Comparison of ENCODE assay signal across 22 cellular contexts in genomic region chr3:157030712-157031111, GRCh38.
"Had no signal": no experiment of that assay in that cellular context is flagged by ENCODE, and none has a peak within 500 bp of the region (broad histone marks: within the 10 kb centered on the region; RNA-seq: fewer than 3 reads in every experiment).

No MANE protein-coding gene starts in this region.

- DNase-seq: activated CD4-positive, alpha-beta memory T cell treated with anti-CD3 and anti-CD28 coated beads for 36 hours; activated CD4-positive, alpha-beta T cell treated with anti-CD3 and anti-CD28 coated beads for 48 hours; activated effector memory CD4-positive, alpha-beta T cell treated with Interleukin-2 at 50 U/mL for 16 hours; activated naive CD4-positive, alpha-beta T cell treated with anti-CD3 and anti-CD28 coated beads, Interleukin-2, amount 10 ng/mL, durations not matched to agents 7 days and 5 days; activated T-cell treated with anti-CD3 and anti-CD28 coated beads, Interleukin-2, amount 50 U/mL, for 72 hours; central memory CD4-positive, alpha-beta T cell; colonic mucosa; dorsolateral prefrontal cortex; effector memory CD8-positive, alpha-beta T cell; esophagus squamous epithelium; heart right ventricle; left lung; naive thymus-derived CD8-positive, alpha-beta T cell; spleen; stimulated activated CD4-positive, alpha-beta T cell treated with anti-CD3 and anti-CD28 coated beads, Interleukin-4, amount 100 ng/mL, for 1 hour; stimulated activated naive CD8-positive, alpha-beta T cell treated with anti-CD3 and anti-CD28 coated beads, Interleukin-15, Interleukin-2, amounts not matched to agents 100 U/mL and 50 U/mL, for 24 hours; T-helper 9 cell; thyroid gland; upper lobe of right lung had no signal

- H3K9me3 ChIP-seq: colonic mucosa, esophagus squamous epithelium, left lung, prostate gland, spleen, thyroid gland, upper lobe of right lung had no signal

- H3K4me3 Mint-ChIP-seq: activated CD4-positive, alpha-beta memory T cell treated with anti-CD3 and anti-CD28 coated beads for 36 hours; activated naive CD4-positive, alpha-beta T cell treated with anti-CD3 and anti-CD28 coated beads, Interleukin-2, amount 10 ng/mL, durations not matched to agents 7 days and 5 days; activated T-cell treated with anti-CD3 and anti-CD28 coated beads, Interleukin-2, amount 50 U/mL, for 72 hours; effector memory CD8-positive, alpha-beta T cell; mesothelial cell of epicardium; naive thymus-derived CD8-positive, alpha-beta T cell had no signal

- H3K27me3 ChIP-seq: colonic mucosa, dorsolateral prefrontal cortex, esophagus squamous epithelium, spleen, thyroid gland, upper lobe of right lung had no signal

- H3K4me1 ChIP-seq: colonic mucosa, esophagus squamous epithelium, heart right ventricle, left lung, prostate gland, thyroid gland, upper lobe of right lung had no signal

- H3K27ac Mint-ChIP-seq: activated CD4-positive, alpha-beta memory T cell treated with anti-CD3 and anti-CD28 coated beads for 36 hours; activated naive CD4-positive, alpha-beta T cell treated with anti-CD3 and anti-CD28 coated beads, Interleukin-2, amount 10 ng/mL, durations not matched to agents 7 days and 5 days; activated T-cell treated with anti-CD3 and anti-CD28 coated beads, Interleukin-2, amount 50 U/mL, for 72 hours; effector memory CD8-positive, alpha-beta T cell; mesothelial cell of epicardium; naive thymus-derived CD8-positive, alpha-beta T cell had no signal

- H3K27ac ChIP-seq: colonic mucosa, esophagus squamous epithelium, heart right ventricle, left lung, prostate gland, thyroid gland, upper lobe of right lung had no signal

- H3K36me3 ChIP-seq: colonic mucosa, esophagus squamous epithelium, heart right ventricle, left lung, prostate gland, spleen, thyroid gland, upper lobe of right lung had no signal

- H3K36me3 Mint-ChIP-seq: activated CD4-positive, alpha-beta memory T cell treated with anti-CD3 and anti-CD28 coated beads for 36 hours; activated naive CD4-positive, alpha-beta T cell treated with anti-CD3 and anti-CD28 coated beads, Interleukin-2, amount 10 ng/mL, durations not matched to agents 7 days and 5 days; mesothelial cell of epicardium had no signal

- H3K4me3 ChIP-seq: colonic mucosa, dorsolateral prefrontal cortex, esophagus squamous epithelium, heart right ventricle, left lung, lung, prostate gland, spleen, thyroid gland, upper lobe of right lung had no signal

- H3K9me3 Mint-ChIP-seq: activated CD4-positive, alpha-beta memory T cell treated with anti-CD3 and anti-CD28 coated beads for 36 hours; activated naive CD4-positive, alpha-beta T cell treated with anti-CD3 and anti-CD28 coated beads, Interleukin-2, amount 10 ng/mL, durations not matched to agents 7 days and 5 days; activated T-cell treated with anti-CD3 and anti-CD28 coated beads, Interleukin-2, amount 50 U/mL, for 72 hours; effector memory CD8-positive, alpha-beta T cell; mesothelial cell of epicardium had no signal

- ATAC-seq: activated T-cell treated with anti-CD3 and anti-CD28 coated beads, Interleukin-2, amount 50 U/mL, for 72 hours; effector memory CD8-positive, alpha-beta T cell; heart right ventricle; left lung; naive thymus-derived CD8-positive, alpha-beta T cell; stimulated activated naive CD8-positive, alpha-beta T cell treated with anti-CD3 and anti-CD28 coated beads, Interleukin-15, Interleukin-2, amounts not matched to agents 100 U/mL and 50 U/mL, for 24 hours; upper lobe of right lung had no signal
